In the genomic region with DNA sequence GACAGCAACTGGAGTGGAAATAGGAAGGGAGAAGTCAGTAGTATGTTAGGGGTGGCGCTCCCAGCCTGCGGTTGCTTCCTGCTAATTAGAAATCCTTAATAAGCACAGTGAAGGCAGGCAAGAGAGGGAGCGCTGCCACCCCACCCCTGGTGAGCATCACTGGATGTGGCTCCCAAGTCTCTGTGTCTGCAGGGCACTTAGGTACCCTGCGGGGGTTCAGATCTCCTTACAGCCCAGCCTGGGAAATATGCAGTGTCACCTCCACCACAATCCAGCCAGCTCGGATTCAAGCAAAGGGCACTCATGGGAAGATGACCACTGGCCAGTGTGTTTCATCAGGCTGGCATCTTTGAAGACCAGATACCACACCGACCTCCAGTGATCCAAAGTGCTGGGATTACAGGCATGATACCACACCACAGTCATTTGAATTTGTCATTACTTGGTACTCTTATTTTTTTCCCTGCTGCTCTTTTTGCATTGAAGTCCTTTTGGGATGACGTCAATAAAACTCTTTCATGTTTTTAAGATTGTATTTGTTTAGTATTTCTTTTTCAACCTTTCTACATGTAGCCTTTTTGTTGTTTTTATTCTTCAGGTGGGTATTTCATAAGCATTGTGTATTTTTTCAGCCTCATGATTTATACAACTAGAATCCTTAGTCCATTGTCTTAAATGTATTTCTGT, we compare ENCODE assay signal across 1 cellular context.
TF ChIP-seq lines count a peak whose summit lies in the region.

No MANE protein-coding gene starts in this region.

TF ChIP-seq in HepG2, 621 proteins besides CTCF, POLR2A, EP300 and RAD21 (continued from another document):
- TF ChIP-seq, protein P1, sequence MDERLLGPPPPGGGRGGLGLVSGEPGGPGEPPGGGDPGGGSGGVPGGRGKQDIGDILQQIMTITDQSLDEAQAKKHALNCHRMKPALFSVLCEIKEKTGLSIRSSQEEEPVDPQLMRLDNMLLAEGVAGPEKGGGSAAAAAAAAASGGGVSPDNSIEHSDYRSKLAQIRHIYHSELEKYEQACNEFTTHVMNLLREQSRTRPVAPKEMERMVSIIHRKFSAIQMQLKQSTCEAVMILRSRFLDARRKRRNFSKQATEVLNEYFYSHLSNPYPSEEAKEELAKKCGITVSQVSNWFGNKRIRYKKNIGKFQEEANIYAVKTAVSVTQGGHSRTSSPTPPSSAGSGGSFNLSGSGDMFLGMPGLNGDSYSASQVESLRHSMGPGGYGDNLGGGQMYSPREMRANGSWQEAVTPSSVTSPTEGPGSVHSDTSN (CRISPR knock-in tag; IDR thresholded peaks at IDR 0.05): no peak
- TF ChIP-seq SNAPC2 (CRISPR knock-in tag; IDR thresholded peaks at IDR 0.05) (no peak), ZNF781 (CRISPR knock-in tag; IDR thresholded peaks at IDR 0.05; ENCODE audit: borderline replicate concordance, not compliant biosample characterization) (no peak), ZNF468 (CRISPR knock-in tag; IDR thresholded peaks at IDR 0.05) (no peak)
- TF ChIP-seq, protein P2, sequence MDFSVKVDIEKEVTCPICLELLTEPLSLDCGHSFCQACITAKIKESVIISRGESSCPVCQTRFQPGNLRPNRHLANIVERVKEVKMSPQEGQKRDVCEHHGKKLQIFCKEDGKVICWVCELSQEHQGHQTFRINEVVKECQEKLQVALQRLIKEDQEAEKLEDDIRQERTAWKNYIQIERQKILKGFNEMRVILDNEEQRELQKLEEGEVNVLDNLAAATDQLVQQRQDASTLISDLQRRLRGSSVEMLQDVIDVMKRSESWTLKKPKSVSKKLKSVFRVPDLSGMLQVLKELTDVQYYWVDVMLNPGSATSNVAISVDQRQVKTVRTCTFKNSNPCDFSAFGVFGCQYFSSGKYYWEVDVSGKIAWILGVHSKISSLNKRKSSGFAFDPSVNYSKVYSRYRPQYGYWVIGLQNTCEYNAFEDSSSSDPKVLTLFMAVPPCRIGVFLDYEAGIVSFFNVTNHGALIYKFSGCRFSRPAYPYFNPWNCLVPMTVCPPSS (IDR thresholded peaks at IDR 0.05): no peak
TF ChIP-seq in HepG2: peak in this region for 2.
